12 cellular contexts compared by ENCODE assay signal in genomic region chr10:17235136-17235535, GRCh38. TPM values are rescaled to one million over a fixed set of nuclear protein-coding genes. Genes with fewer than 3 reads are reported as not detected.
DNase-seq lines count a peak whose midpoint lies in the region; FAIRE-seq and TF ChIP-seq lines count a peak whose summit lies in the region.
"Had no signal": no experiment of that assay in that cellular context is flagged by ENCODE, and none has a peak within 500 bp of the region (broad histone marks: within the 10 kb centered on the region; RNA-seq: fewer than 3 reads in every experiment).

No MANE protein-coding gene starts in this region.

- TF ChIP-seq CTCF in left ventricle myocardium inferior (IDR thresholded peaks at IDR 0.05; ENCODE audit: borderline replicate concordance) = no peak
- peak; percentile 39 for TF ChIP-seq CTCF in astrocyte of the cerebellum (IDR thresholded peaks at IDR 0.05; ENCODE audit: low read depth, low read length, missing control alignments)
- no peak for TF ChIP-seq CTCF in Caco-2 (IDR thresholded peaks at IDR 0.05; ENCODE audit: insufficient read depth in 1 of 2, low read depth in 1 of 2, low read length in 1 of 2, severe bottlenecking in 1 of 2, unreplicated experiment in 1 of 2)

- H2AK5ac ChIP-seq in mesenchymal stem cell (ENCODE audit: low read length, severe bottlenecking) = no peak overlapping the region

- no peak overlapping the region for H4K91ac ChIP-seq in mesenchymal stem cell (ENCODE audit: low read length)

- H3K9ac ChIP-seq in mesenchymal stem cell (ENCODE audit: low read length) = peak overlapping the region; percentile 99

- in situ Hi-C loops in astrocyte of the cerebellum (cut with HindIII; ENCODE audit: low sequenced_read_pairs) = no loop called here

- no peak overlapping the region for H3K14ac ChIP-seq in mesenchymal stem cell (ENCODE audit: low read length in 2 of 2)

- no peak overlapping the region for H3K4ac ChIP-seq in mesenchymal stem cell (ENCODE audit: low read depth in 1 of 2, low read length in 2 of 2)

- H3K4me3 Mint-ChIP-seq in Caco-2 (ENCODE audit: unreplicated experiment) = no peak overlapping the region

- no peak overlapping the region for H2AFZ ChIP-seq in mesenchymal stem cell (ENCODE audit: low read depth, low read length)

- 71% methylated on average over 8 of the region's 8 CpGs for WGBS in mesenchymal stem cell

- no TSS peak for BruUV-seq in Caco-2 (replicated peaks; lab: Mats Ljungman, UMichigan)

- H3K27ac Mint-ChIP-seq in Caco-2 (ENCODE audit: unreplicated experiment) = no peak overlapping the region

- H3K36me3 Mint-ChIP-seq in Caco-2 (ENCODE audit: insufficient read depth, unreplicated experiment) = peaks cover 20% of the 10 kb centered on the region

- H3K9me3 ChIP-seq in left ventricle myocardium inferior (replicated peaks) (no peaks in the 10 kb centered on the region), mesenchymal stem cell (ENCODE audit: control insufficient read depth, low read length) (no peaks in the 10 kb centered on the region), Caco-2 (no peaks in the 10 kb centered on the region)

- peak overlapping the region; percentile 100 for H3K27ac ChIP-seq in left ventricle myocardium inferior (replicated peaks)
- peak overlapping the region; percentile 4 for H3K27ac ChIP-seq in mesenchymal stem cell (ENCODE audit: low read length, poor library complexity, severe bottlenecking)
- H3K27ac ChIP-seq: HL-60 had no signal

- H3K27me3 ChIP-seq in left ventricle myocardium inferior (ENCODE audit: low read depth) (peaks cover 39% of the 10 kb centered on the region), mesenchymal stem cell (ENCODE audit: control insufficient read depth in 1 of 2, insufficient read depth in 1 of 2, low read length in 2 of 2) (no peaks in the 10 kb centered on the region), Caco-2 (replicated peaks; ENCODE audit: control insufficient read depth, insufficient read depth, low read length) (no peaks in the 10 kb centered on the region)

- H2BK12ac ChIP-seq in mesenchymal stem cell (ENCODE audit: low read length in 2 of 2) = no peak overlapping the region

- H2BK5ac ChIP-seq in mesenchymal stem cell (ENCODE audit: low read depth, low read length, poor library complexity, severe bottlenecking) = no peak overlapping the region

- no peak overlapping the region for H3K23ac ChIP-seq in mesenchymal stem cell (ENCODE audit: low read length in 2 of 2)

- H3K9me3 Mint-ChIP-seq in Caco-2 (ENCODE audit: unreplicated experiment) = no peaks in the 10 kb centered on the region

- H2BK15ac ChIP-seq in mesenchymal stem cell (ENCODE audit: low read depth, poor library complexity, severe bottlenecking) = no peak overlapping the region

- H3K36me3 ChIP-seq in left ventricle myocardium inferior = peaks cover 71% of the 10 kb centered on the region
- peaks cover 23 to 79% of the 10 kb centered on the region in 2 experiments for H3K36me3 ChIP-seq in mesenchymal stem cell (ENCODE audit: control insufficient read depth in 1 of 2, insufficient read depth in 2 of 2, low read depth in 1 of 2, low read length in 2 of 2)
- no peaks in the 10 kb centered on the region for H3K36me3 ChIP-seq in Caco-2 (ENCODE audit: control insufficient read depth, insufficient read depth, low read length)

- H3K4me1 Mint-ChIP-seq in Caco-2 (ENCODE audit: low read depth, unreplicated experiment) = no peaks in the 10 kb centered on the region

- no peak overlapping the region for H2BK120ac ChIP-seq in mesenchymal stem cell (ENCODE audit: low read depth, low read length)

- no peak overlapping the region for H3K18ac ChIP-seq in mesenchymal stem cell (ENCODE audit: low read depth in 1 of 2, low read length in 2 of 2)

- peaks cover 3% of the 10 kb centered on the region for H3K27me3 Mint-ChIP-seq in Caco-2 (ENCODE audit: insufficient read depth, unreplicated experiment)

- POLR2A ChIA-PET in Caco-2 (lab: Charles Lee) = no interaction called here

- no peaks in the 10 kb centered on the region for H3K79me1 ChIP-seq in mesenchymal stem cell (replicated peaks; ENCODE audit: low read length, poor library complexity, severe bottlenecking)

- CTCF ChIA-PET in Caco-2 (lab: Charles Lee) = no interaction called here

- intact Hi-C loops in left ventricle myocardium inferior (cut with micrococcal nuclease) (no loop called here), cardiac septum (cut with DNase I) (no loop called here), Caco-2 (cut with micrococcal nuclease; ENCODE audit: unreplicated experiment) (no loop called here)

- H4K8ac ChIP-seq in mesenchymal stem cell (ENCODE audit: low read length) = no peak overlapping the region

- peak overlapping the region; percentile 90 for H3K4me3 ChIP-seq in left ventricle myocardium inferior
- peak overlapping the region; percentile 86 for H3K4me3 ChIP-seq in astrocyte of the cerebellum (ENCODE audit: low read depth, low read length)
- peak overlapping the region in 1 of 2 experiments; percentile 98 for H3K4me3 ChIP-seq in mesenchymal stem cell (ENCODE audit: insufficient read depth in 1 of 2, low read depth in 1 of 2, low read length in 2 of 2)
- H3K4me3 ChIP-seq in Caco-2 (ENCODE audit: low read depth, low read length) = no peak overlapping the region

- peak overlapping the region; percentile 45 for H3K4me2 ChIP-seq in mesenchymal stem cell (ENCODE audit: low read length, poor library complexity, severe bottlenecking)

- no peak for DNase-seq in left ventricle myocardium inferior
- DNase-seq in cardiac septum (ENCODE audit: low spot score) = no peak
- DNase-seq in astrocyte of the cerebellum (ENCODE audit: low read depth) = no peak
- DNase-seq in mesenchymal stem cell = peak; percentile 59
- no peak for DNase-seq in retina
- no peak for DNase-seq in mesenteric fat pad (ENCODE audit: low spot score)
- DNase-seq in Caco-2 = no peak
- DNase-seq in HTR-8/SVneo (ENCODE audit: insufficient read length, low spot score) = no peak
- DNase-seq: activated CD4-positive, CD25-positive, alpha-beta regulatory T cell; DMS79; NCI-H510A had no signal

- H3K4me1 ChIP-seq in left ventricle myocardium inferior (peaks cover 71% of the 10 kb centered on the region), mesenchymal stem cell (ENCODE audit: control insufficient read depth, insufficient read depth, low read depth, low read length) (peaks cover 6% of the 10 kb centered on the region), Caco-2 (0 out of 2 replicates have a peak, but pooled peaks cover under 1% of the 10 kb centered on the region)

- no peak for FAIRE-seq in HTR-8/SVneo (lab: Jason Lieb, UNC)

RNA-seq across cellular contexts. Expression of gene VIM, which starts 7.1 kb away (rescaled TPM):
- total RNA-seq in left ventricle myocardium inferior (375 TPM), cardiac septum (368 TPM), mesenteric fat pad (3,828 TPM), Caco-2 (2022) (50.4 and 53.7 TPM in 2 replicates)
- polyA plus RNA-seq in mesenchymal stem cell (2013, experiment 1 of 2) = 5,108 TPM
- polyA plus RNA-seq in mesenchymal stem cell (2013, experiment 2 of 2) = 5,084 TPM

RNA-seq across cellular contexts. Expression of gene TRDMT1, which starts 33.7 kb away (rescaled TPM):
- total RNA-seq in left ventricle myocardium inferior (4.0 TPM), cardiac septum (4.2 TPM), mesenteric fat pad (7.1 TPM), Caco-2 (2022) (8.6 and 11.0 TPM in 2 replicates)
- 4.6 TPM for polyA plus RNA-seq in mesenchymal stem cell (2013, experiment 1 of 2)
- polyA plus RNA-seq in mesenchymal stem cell (2013, experiment 2 of 2) = 4.0 TPM

Comparison
In these comparisons a context has a peak if more than half of its experiments do, and no peak if none do; other contexts are left out.
1. RNA of gene VIM, which starts 7.1 kb away (total RNA-seq): 3,828 TPM in mesenteric fat pad (single experiment); 375 TPM in left ventricle myocardium inferior (single experiment), 368 TPM in cardiac septum (single experiment) and 50.4 to 53.7 TPM in Caco-2; every median in the first group is over 10 times any median in the second.